Comparison of ENCODE assay signal across 8 cellular contexts in the genomic region with DNA sequence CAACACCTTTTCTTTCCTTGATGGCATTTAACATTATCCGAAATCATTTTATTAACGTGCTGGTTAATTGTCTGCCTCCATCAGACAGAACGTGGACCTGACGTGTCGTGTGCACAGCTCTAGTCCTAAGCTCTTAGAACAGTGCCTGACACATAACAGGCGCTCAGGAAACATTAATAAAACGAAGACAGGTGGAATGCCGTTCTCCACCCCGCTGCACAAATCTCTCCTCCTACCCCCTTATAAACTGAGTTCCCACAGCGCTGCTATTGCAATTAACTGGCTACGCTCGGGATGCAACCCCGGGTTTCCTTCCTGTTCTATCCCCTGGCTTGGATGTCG. TPM values are rescaled to one million over a fixed set of nuclear protein-coding genes. Genes with fewer than 3 reads are reported as not detected.
DNase-seq lines count a peak whose midpoint lies in the region; ATAC-seq and TF ChIP-seq lines count a peak whose summit lies in the region.

No MANE protein-coding gene starts in this region.

- TF ChIP-seq CTCF in LNCaP clone FGC (IDR thresholded peaks at IDR 0.05; ENCODE audit: control insufficient read depth, extremely low read depth, insufficient read depth) (no peak), activated B cell treated with CpG ODN at 0.5 μM for 24 hours (IDR thresholded peaks at IDR 0.05) (no peak), glutamatergic neuron (IDR thresholded peaks at IDR 0.05; ENCODE audit: partially characterized antibody, unreplicated experiment) (no peak)

- POLR2A ChIA-PET in activated B cell treated with CpG ODN at 0.5 μM for 24 hours (lab: Charles Lee) = interaction anchor here (1.0 to 1.4 kb wide), 3 partner anchors 51 to 258 kb away, joined by 3 to 10 read pairs (median 6); no protein-coding TSS in a partner anchor

- peaks cover 47% of the 10 kb centered on the region for H3K4me1 Mint-ChIP-seq in activated B cell treated with CpG ODN at 0.5 μM for 24 hours
- peaks cover 9% of the 10 kb centered on the region for H3K4me1 Mint-ChIP-seq in glutamatergic neuron (ENCODE audit: low read depth, unreplicated experiment)

- peaks cover 17% of the 10 kb centered on the region for H3K36me3 Mint-ChIP-seq in activated B cell treated with CpG ODN at 0.5 μM for 24 hours (ENCODE audit: low read depth)
- H3K36me3 Mint-ChIP-seq in glutamatergic neuron (ENCODE audit: unreplicated experiment) = no peaks in the 10 kb centered on the region

- intact Hi-C loops in activated B cell treated with CpG ODN at 0.5 μM for 24 hours (cut with micrococcal nuclease) = loop anchor here (5.0 kb wide), 2 partner anchors 233 to 1083 kb away; a partner anchor contains a TSS

- peak overlapping the region; percentile 89 for H3K4me3 ChIP-seq in LNCaP clone FGC (ENCODE audit: low read depth, low read length)

- H3K9me3 Mint-ChIP-seq in activated B cell treated with CpG ODN at 0.5 μM for 24 hours (no peaks in the 10 kb centered on the region), glutamatergic neuron (ENCODE audit: unreplicated experiment) (peaks cover 5% of the 10 kb centered on the region)

- peak overlapping the region; percentile 97 for H3K4me3 Mint-ChIP-seq in activated B cell treated with CpG ODN at 0.5 μM for 24 hours
- peak overlapping the region; percentile 98 for H3K4me3 Mint-ChIP-seq in glutamatergic neuron (ENCODE audit: unreplicated experiment)

- H3K27me3 Mint-ChIP-seq in activated B cell treated with CpG ODN at 0.5 μM for 24 hours (no peaks in the 10 kb centered on the region), glutamatergic neuron (ENCODE audit: unreplicated experiment) (peaks cover 6% of the 10 kb centered on the region)

- peak; percentile 55 for DNase-seq in ELR (ENCODE audit: low read depth)
- DNase-seq in LNCaP clone FGC (ENCODE audit: low read depth) = no peak
- no peak for DNase-seq in activated B cell treated with CpG ODN at 0.5 μM for 24 hours
- no peak for DNase-seq in glutamatergic neuron
- DNase-seq in renal cortical epithelial cell (ENCODE audit: low read depth) = peak; percentile 42
- DNase-seq in stimulated activated CD8-positive, alpha-beta memory T cell treated with anti-CD3 and anti-CD28 coated beads, Interleukin-4, amount 100 ng/mL, for 48 hours = no peak
- no peak for DNase-seq in NCI-H2107 (lab: John Stamatoyannopoulos, UW)

- H3K27ac Mint-ChIP-seq in activated B cell treated with CpG ODN at 0.5 μM for 24 hours (peak overlapping the region; percentile 99), glutamatergic neuron (ENCODE audit: unreplicated experiment) (peak overlapping the region; percentile 99)

- CTCF ChIA-PET in activated B cell treated with CpG ODN at 0.5 μM for 24 hours (lab: Charles Lee) = interaction anchor here (1.9 kb wide), 1 partner anchor 35 kb away, joined by 6 read pairs; no protein-coding TSS in a partner anchor

- ATAC-seq in GM21717 (IDR thresholded peaks at IDR 0.05; ENCODE audit: unreplicated experiment) (peak; percentile 13), activated B cell treated with CpG ODN at 0.5 μM for 24 hours (ENCODE audit: low read depth) (no peak)

RNA-seq across cellular contexts. Expression of a gene that starts 0.5 kb away (rescaled TPM):
- total RNA-seq in activated B cell treated with CpG ODN at 0.5 μM for 24 hours (21.6 and 23.3 TPM in 2 replicates), glutamatergic neuron (ENCODE audit: unreplicated experiment) (18.8 TPM), renal cortical epithelial cell (9.3 and 12.3 TPM in 2 replicates)

RNA-seq across cellular contexts. Expression of a gene that starts 16.1 kb away (rescaled TPM):
- total RNA-seq in activated B cell treated with CpG ODN at 0.5 μM for 24 hours (not detected in 2 replicates), glutamatergic neuron (ENCODE audit: unreplicated experiment) (not detected), renal cortical epithelial cell (not detected in 2 replicates)

Comparison
In these comparisons a context has a peak if more than half of its experiments do, and no peak if none do; other contexts are left out.
1. DNase-seq: peak in ELR (single experiment) and renal cortical epithelial cell (single experiment); none in LNCaP clone FGC (single experiment), activated B cell treated with CpG ODN at 0.5 μM for 24 hours (single experiment), glutamatergic neuron (single experiment), stimulated activated CD8-positive, alpha-beta memory T cell treated with anti-CD3 and anti-CD28 coated beads, Interleukin-4, amount 100 ng/mL, for 48 hours (single experiment) and NCI-H2107 (single experiment).